11 cellular contexts compared by ENCODE assay signal in genomic region chr3:151037746-151038145, GRCh38. TPM values are rescaled to one million over a fixed set of nuclear protein-coding genes. Genes with fewer than 3 reads are reported as not detected.
DNase-seq lines count a peak whose midpoint lies in the region; ATAC-seq and TF ChIP-seq lines count a peak whose summit lies in the region.
"Had no signal": no experiment of that assay in that cellular context is flagged by ENCODE, and none has a peak within 500 bp of the region (broad histone marks: within the 10 kb centered on the region; RNA-seq: fewer than 3 reads in every experiment).

No MANE protein-coding gene starts in this region.

- peak; percentile 43 for DNase-seq in COLO829 (ENCODE audit: low spot score)
- DNase-seq in M059J (ENCODE audit: low read depth) = peak; percentile 95
- peak; percentile 44 for DNase-seq in epidermal melanocyte (ENCODE audit: insufficient read length, low spot score)
- peak; percentile 48 for DNase-seq in mucosa of gallbladder (ENCODE audit: low spot score)
- no peak for DNase-seq in NCI-H526 (lab: John Stamatoyannopoulos, UW)
- no peak for DNase-seq in NCI-H510A treated with DMSO at 0.1 percent for 48 hours (lab: John Stamatoyannopoulos, UW)
- no peak for DNase-seq in colonic mucosa
- DNase-seq: activated B cell treated with CpG ODN at 0.5 μM for 24 hours, NCI-H1105 treated with DMSO at 0.1 percent for 48 hours had no signal

- intact Hi-C loops in colonic mucosa (cut with DNase I) = no loop called here

- no peak overlapping the region for H3K27ac ChIP-seq in colonic mucosa
- H3K27ac ChIP-seq: parathyroid adenoma had no signal

- no peak for ATAC-seq in GM18502 (IDR thresholded peaks at IDR 0.05; ENCODE audit: poor library complexity, unreplicated experiment)

- H3K4me3 ChIP-seq in colonic mucosa = no peak overlapping the region

- H3K36me3 ChIP-seq in colonic mucosa = no peaks in the 10 kb centered on the region

- no peaks in the 10 kb centered on the region for H3K9me3 ChIP-seq in colonic mucosa

- no peak for TF ChIP-seq CTCF in colonic mucosa (IDR thresholded peaks at IDR 0.05)

- H3K4me1 ChIP-seq in colonic mucosa = no peaks in the 10 kb centered on the region
- H3K4me1 ChIP-seq: parathyroid adenoma had no signal

- no peaks in the 10 kb centered on the region for H3K27me3 ChIP-seq in colonic mucosa

- H3K9ac ChIP-seq in colonic mucosa (ENCODE audit: low read depth in 2 of 2, low read length in 2 of 2) = no peak overlapping the region
- H3K9ac ChIP-seq: parathyroid adenoma had no signal

RNA-seq across cellular contexts. Expression of gene MED12L, which starts 47.7 kb away (rescaled TPM):
- total RNA-seq in M059J (2014; rRNA removed; shearing (Covaris generic)) = 0.15 and 0.84 TPM in 2 replicates
- 7.5 TPM for total RNA-seq in mucosa of gallbladder
- 1 to 10 TPM in 1 of 2 donors, under 1 TPM in 1; 0.32 to 1.3 TPM for total RNA-seq in colonic mucosa

Comparison
In these comparisons a context has a peak if more than half of its experiments do, and no peak if none do; other contexts are left out.
1. DNase-seq: peak in COLO829 (single experiment), M059J (single experiment), epidermal melanocyte (single experiment) and mucosa of gallbladder (single experiment); none in NCI-H526 (0 of 2), NCI-H510A treated with DMSO at 0.1 percent for 48 hours (single experiment) and colonic mucosa (single experiment).